Comparison of ENCODE assay signal across 7 cellular contexts in genomic region chr13:21672811-21673591, GRCh38. TPM values are rescaled to one million over a fixed set of nuclear protein-coding genes. Genes with fewer than 3 reads are reported as not detected.
DNase-seq lines count a peak whose midpoint lies in the region; ATAC-seq and TF ChIP-seq lines count a peak whose summit lies in the region.

No MANE protein-coding gene starts in this region.

- peak overlapping the region; percentile 32 for H3K9ac ChIP-seq in NT2/D1 (ENCODE audit: insufficient read length, low read depth)

- ATAC-seq in GM19395 (IDR thresholded peaks at IDR 0.05; ENCODE audit: unreplicated experiment) = no peak

- no peak for TF ChIP-seq CTCF in GM12865 (IDR thresholded peaks at IDR 0.05; ENCODE audit: insufficient read depth, low read depth, low read length, missing control alignments)
- TF ChIP-seq CTCF in epithelial cell of proximal tubule (conservative IDR thresholded peaks at IDR 0.05; ENCODE audit: low read depth, low read length) = no peak
- no peak for TF ChIP-seq CTCF in retinal pigment epithelial cell (conservative IDR thresholded peaks at IDR 0.05; ENCODE audit: low read depth, low read length)
- no peak for TF ChIP-seq CTCF in BE2C (IDR thresholded peaks at IDR 0.05; ENCODE audit: low read depth, low read length)

- H3K4me3 ChIP-seq in GM12865 (ENCODE audit: low read depth, low read length) (peak overlapping the region; percentile 32), NT2/D1 (ENCODE audit: insufficient read length, low read depth) (peak overlapping the region; percentile 43), epithelial cell of proximal tubule (ENCODE audit: low read depth, low read length) (peak overlapping the region; percentile 72), retinal pigment epithelial cell (ENCODE audit: low read length) (peak overlapping the region; percentile 35), BE2C (ENCODE audit: low read depth, low read length) (no peak overlapping the region)

- no peak for DNase-seq in GM12865 (ENCODE audit: low read depth)
- DNase-seq in NT2/D1 (ENCODE audit: low read depth, low spot score) = no peak
- DNase-seq in epithelial cell of proximal tubule (ENCODE audit: low read depth) = no peak
- DNase-seq in retinal pigment epithelial cell (ENCODE audit: low read depth) = no peak
- DNase-seq in BE2C = no peak
- DNase-seq in NCI-H128 (lab: John Stamatoyannopoulos, UW; ENCODE audit: unreplicated experiment) = no peak

- H3K27me3 ChIP-seq in NT2/D1 (ENCODE audit: insufficient read depth, insufficient read length) (peaks cover 66% of the 10 kb centered on the region), BE2C (peaks cover 96% of the 10 kb centered on the region)

- H3K4me1 ChIP-seq in NT2/D1 (ENCODE audit: insufficient read depth, insufficient read length) = no peaks in the 10 kb centered on the region
- H3K4me1 ChIP-seq in BE2C = no peaks in the 10 kb centered on the region

- no peaks in the 10 kb centered on the region for H3K36me3 ChIP-seq in NT2/D1 (ENCODE audit: insufficient read depth, insufficient read length, low read length)
- H3K36me3 ChIP-seq in BE2C = no peaks in the 10 kb centered on the region

- H3K9me3 ChIP-seq in NT2/D1 (ENCODE audit: insufficient read depth, low read length) = no peaks in the 10 kb centered on the region
- no peaks in the 10 kb centered on the region; the same call in 1 of the 2 replicates for H3K9me3 ChIP-seq in BE2C

RNA-seq across cellular contexts. Expression of gene FGF9, which starts 2.1 kb away (rescaled TPM):
- 0.22 and 0.75 TPM in 2 replicates for total RNA-seq in epithelial cell of proximal tubule
- polyA plus RNA-seq in BE2C (2012; ENCODE audit: insufficient read depth, insufficient read length, low read depth) = not detected
